1 cellular context compared by ENCODE assay signal in genomic region chr15:96331141-96331941, GRCh38.
TF ChIP-seq lines count a peak whose summit lies in the region.

No MANE protein-coding gene starts in this region.

TF ChIP-seq in K562, 482 proteins besides CTCF, POLR2A, EP300 and RAD21 (continued from another document):
- TF ChIP-seq CREB3L1 (IDR thresholded peaks at IDR 0.05; ENCODE audit: borderline replicate concordance, low read depth) = no peak
- peak; percentile 5; the same call in 1 of the 2 replicates for TF ChIP-seq ZFX (CRISPR knock-in tag; IDR thresholded peaks at IDR 0.05)
- no peak for TF ChIP-seq ZMIZ1 (IDR thresholded peaks at IDR 0.05; ENCODE audit: low read depth in 2 of 2, low read length in 2 of 2)
- no peak for TF ChIP-seq RHOXF2B (CRISPR knock-in tag; conservative IDR thresholded peaks at IDR 0.05)
- no peak for TF ChIP-seq CHD7 (IDR thresholded peaks at IDR 0.05; ENCODE audit: low read depth, low read length)
- TF ChIP-seq ADNP (tag; IDR thresholded peaks at IDR 0.05) = no peak
- TF ChIP-seq PBX2 (CRISPR knock-in tag; IDR thresholded peaks at IDR 0.05; ENCODE audit: low read depth) = no peak
- TF ChIP-seq PBX2 (tag; conservative IDR thresholded peaks at IDR 0.05; ENCODE audit: low read depth) = no peak
- TF ChIP-seq GATA2 (CRISPR knock-in tag; IDR thresholded peaks at IDR 0.05) = no peak
- no peak for TF ChIP-seq PCBP2 (IDR thresholded peaks at IDR 0.05; ENCODE audit: low read depth, low read length, poor library complexity, severe bottlenecking)
- TF ChIP-seq CEBPG (CRISPR knock-in tag; IDR thresholded peaks at IDR 0.05) = no peak
- TF ChIP-seq CEBPG (tag; conservative IDR thresholded peaks at IDR 0.05 in 1 of 2, IDR thresholded peaks at IDR 0.05 in 1 of 2) = no peak
- no peak for TF ChIP-seq ELK1 (CRISPR knock-in tag; IDR thresholded peaks at IDR 0.05)
- TF ChIP-seq ZKSCAN3 (CRISPR knock-in tag; IDR thresholded peaks at IDR 0.05) = no peak
- peak; percentile 86; the same call in 1 of the 2 replicates for TF ChIP-seq LARP7 (IDR thresholded peaks at IDR 0.05)
- no peak for TF ChIP-seq ARID2 (IDR thresholded peaks at IDR 0.05)
- TF ChIP-seq MTF1 (CRISPR knock-in tag; IDR thresholded peaks at IDR 0.05; ENCODE audit: borderline replicate concordance) = no peak
- TF ChIP-seq POLR2AphosphoS5 (IDR thresholded peaks at IDR 0.05; ENCODE audit: control insufficient read depth, insufficient read depth, low read depth, low read length) = peak; percentile 53; the same call in 1 of the 2 replicates
- TF ChIP-seq ZNF512 (tag; IDR thresholded peaks at IDR 0.05) = peak; percentile 9; the same call in 1 of the 2 replicates
- TF ChIP-seq PTRF (tag; IDR thresholded peaks at IDR 0.05) = no peak
- TF ChIP-seq COPS2 (conservative IDR thresholded peaks at IDR 0.05) = no peak
- no peak for TF ChIP-seq BMI1 (IDR thresholded peaks at IDR 0.05; ENCODE audit: low read length)
- no peak for TF ChIP-seq TCF15 (CRISPR knock-in tag; IDR thresholded peaks at IDR 0.05)
- TF ChIP-seq SMARCA5 (IDR thresholded peaks at IDR 0.05) = 0 out of 2 replicates have a peak, but pooled peaks have one; percentile 32
TF ChIP-seq in K562: peak in this region for 35.
